ENCODE assay signal across 1 cellular context in the genomic region with DNA sequence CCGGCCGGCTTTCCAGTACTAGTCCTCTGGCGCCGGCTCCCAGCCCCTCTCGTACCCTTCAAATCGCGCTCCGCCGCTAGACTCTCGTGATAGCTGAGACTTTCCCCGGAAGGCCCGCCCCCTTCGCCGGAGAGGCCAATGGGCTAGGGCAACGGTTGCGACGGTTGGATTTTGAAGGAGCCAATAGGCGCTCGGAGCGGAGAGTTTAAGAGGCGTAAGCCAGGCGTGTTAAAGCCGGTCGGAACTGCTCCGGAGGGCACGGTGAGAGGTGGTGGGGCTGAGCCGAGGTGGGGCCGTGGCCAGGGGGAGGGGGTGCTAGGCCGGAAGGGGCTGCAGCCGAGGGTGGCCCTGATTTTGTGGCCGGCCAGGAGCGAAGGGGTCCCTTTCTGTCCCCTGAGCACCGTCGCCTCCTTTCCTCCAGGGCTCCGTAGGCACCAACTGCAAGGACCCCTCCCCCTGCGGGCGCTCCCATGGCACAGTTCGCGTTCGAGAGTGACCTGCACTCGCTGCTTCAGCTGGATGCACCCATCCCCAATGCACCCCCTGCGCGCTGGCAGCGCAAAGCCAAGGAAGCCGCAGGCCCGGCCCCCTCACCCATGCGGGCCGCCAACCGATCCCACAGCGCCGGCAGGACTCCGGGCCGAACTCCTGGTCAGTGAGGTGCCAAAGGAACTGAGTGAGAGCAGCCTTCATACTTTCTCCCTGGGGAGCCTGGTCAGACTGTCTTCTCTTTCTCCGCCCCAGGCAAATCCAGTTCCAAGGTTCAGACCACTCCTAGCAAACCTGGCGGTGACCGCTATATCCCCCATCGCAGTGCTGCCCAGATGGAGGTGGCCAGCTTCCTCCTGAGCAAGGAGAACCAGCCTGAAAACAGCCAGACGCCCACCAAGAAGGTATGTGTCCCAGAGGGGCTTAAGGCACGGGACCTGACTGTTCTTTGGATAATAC.
TF ChIP-seq lines count a peak whose summit lies in the region.

TSS of gene CDC20 (plus strand) at position 236 of the 948 bp plus-strand sequence. CDS start at position 471, 235 bp downstream.

TF ChIP-seq in HepG2, 621 proteins besides CTCF, POLR2A, EP300 and RAD21 (continued from another document and continues in another):
- TF ChIP-seq, protein P1, sequence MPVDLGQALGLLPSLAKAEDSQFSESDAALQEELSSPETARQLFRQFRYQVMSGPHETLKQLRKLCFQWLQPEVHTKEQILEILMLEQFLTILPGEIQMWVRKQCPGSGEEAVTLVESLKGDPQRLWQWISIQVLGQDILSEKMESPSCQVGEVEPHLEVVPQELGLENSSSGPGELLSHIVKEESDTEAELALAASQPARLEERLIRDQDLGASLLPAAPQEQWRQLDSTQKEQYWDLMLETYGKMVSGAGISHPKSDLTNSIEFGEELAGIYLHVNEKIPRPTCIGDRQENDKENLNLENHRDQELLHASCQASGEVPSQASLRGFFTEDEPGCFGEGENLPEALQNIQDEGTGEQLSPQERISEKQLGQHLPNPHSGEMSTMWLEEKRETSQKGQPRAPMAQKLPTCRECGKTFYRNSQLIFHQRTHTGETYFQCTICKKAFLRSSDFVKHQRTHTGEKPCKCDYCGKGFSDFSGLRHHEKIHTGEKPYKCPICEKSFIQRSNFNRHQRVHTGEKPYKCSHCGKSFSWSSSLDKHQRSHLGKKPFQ (CRISPR knock-in tag; IDR thresholded peaks at IDR 0.05; ENCODE audit: insufficient replicate concordance), result no peak
- TF ChIP-seq GATAD2A (CRISPR knock-in tag; IDR thresholded peaks at IDR 0.05) (no peak), ZNF354B (CRISPR knock-in tag; IDR thresholded peaks at IDR 0.05) (peak; percentile 95; the same call in 1 of the 2 replicates), NCOR1 (IDR thresholded peaks at IDR 0.05; ENCODE audit: borderline replicate concordance, low read length) (no peak), FOSL2 (CRISPR knock-in tag; IDR thresholded peaks at IDR 0.05) (no peak; the same call in 1 of the 2 replicates), AGO2 (optimal IDR thresholded peaks at IDR 0.05; ENCODE audit: low read depth, low read length) (peak; percentile 65), ZKSCAN8 (CRISPR knock-in tag; IDR thresholded peaks at IDR 0.05; ENCODE audit: borderline replicate concordance) (no peak), IRF1 (CRISPR knock-in tag; IDR thresholded peaks at IDR 0.05; ENCODE audit: low read depth) (no peak), JARID2 (CRISPR knock-in tag; IDR thresholded peaks at IDR 0.05; ENCODE audit: insufficient replicate concordance) (no peak), CCAR2 (optimal IDR thresholded peaks at IDR 0.05; ENCODE audit: low read depth, low read length) (no peak), SMARCE1 (IDR thresholded peaks at IDR 0.05; ENCODE audit: borderline replicate concordance) (no peak), SP1 (IDR thresholded peaks at IDR 0.05) (no peak), SP1 (CRISPR knock-in tag; IDR thresholded peaks at IDR 0.05) (peak; percentile 57), ZFP1 (CRISPR knock-in tag; IDR thresholded peaks at IDR 0.05) (no peak), POLR2AphosphoS5 (IDR thresholded peaks at IDR 0.05; ENCODE audit: low read depth, low read length) (peak; percentile 72), EED (CRISPR knock-in tag; IDR thresholded peaks at IDR 0.05) (0 out of 2 replicates have a peak, but pooled peaks have one; percentile 24), ETS1 (CRISPR knock-in tag; IDR thresholded peaks at IDR 0.05) (0 out of 2 replicates have a peak, but pooled peaks have one; percentile 15), ZNF496 (CRISPR knock-in tag; IDR thresholded peaks at IDR 0.05; ENCODE audit: insufficient replicate concordance) (no peak), ARNT (IDR thresholded peaks at IDR 0.05) (no peak), ZBTB7A (CRISPR knock-in tag; IDR thresholded peaks at IDR 0.05) (no peak), SAFB2 (CRISPR knock-in tag; IDR thresholded peaks at IDR 0.05; ENCODE audit: borderline replicate concordance, low read depth) (no peak), NPAS2 (CRISPR knock-in tag; IDR thresholded peaks at IDR 0.05; ENCODE audit: borderline replicate concordance) (no peak), ZNF230 (CRISPR knock-in tag; IDR thresholded peaks at IDR 0.05) (no peak), ZFP82 (CRISPR knock-in tag; IDR thresholded peaks at IDR 0.05; ENCODE audit: borderline replicate concordance) (no peak), JDP2 (CRISPR knock-in tag; IDR thresholded peaks at IDR 0.05; ENCODE audit: borderline replicate concordance) (no peak), PHF5A (CRISPR knock-in tag; IDR thresholded peaks at IDR 0.05; ENCODE audit: low read depth, unreplicated experiment) (no peak)
- TF ChIP-seq, protein P2, sequence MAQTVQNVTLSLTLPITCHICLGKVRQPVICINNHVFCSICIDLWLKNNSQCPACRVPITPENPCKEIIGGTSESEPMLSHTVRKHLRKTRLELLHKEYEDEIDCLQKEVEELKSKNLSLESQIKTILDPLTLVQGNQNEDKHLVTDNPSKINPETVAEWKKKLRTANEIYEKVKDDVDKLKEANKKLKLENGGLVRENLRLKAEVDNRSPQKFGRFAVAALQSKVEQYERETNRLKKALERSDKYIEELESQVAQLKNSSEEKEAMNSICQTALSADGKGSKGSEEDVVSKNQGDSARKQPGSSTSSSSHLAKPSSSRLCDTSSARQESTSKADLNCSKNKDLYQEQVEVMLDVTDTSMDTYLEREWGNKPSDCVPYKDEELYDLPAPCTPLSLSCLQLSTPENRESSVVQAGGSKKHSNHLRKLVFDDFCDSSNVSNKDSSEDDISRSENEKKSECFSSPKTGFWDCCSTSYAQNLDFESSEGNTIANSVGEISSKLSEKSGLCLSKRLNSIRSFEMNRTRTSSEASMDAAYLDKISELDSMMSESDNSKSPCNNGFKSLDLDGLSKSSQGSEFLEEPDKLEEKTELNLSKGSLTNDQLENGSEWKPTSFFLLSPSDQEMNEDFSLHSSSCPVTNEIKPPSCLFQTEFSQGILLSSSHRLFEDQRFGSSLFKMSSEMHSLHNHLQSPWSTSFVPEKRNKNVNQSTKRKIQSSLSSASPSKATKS (CRISPR knock-in tag; IDR thresholded peaks at IDR 0.05), result no peak
- TF ChIP-seq, protein P3, sequence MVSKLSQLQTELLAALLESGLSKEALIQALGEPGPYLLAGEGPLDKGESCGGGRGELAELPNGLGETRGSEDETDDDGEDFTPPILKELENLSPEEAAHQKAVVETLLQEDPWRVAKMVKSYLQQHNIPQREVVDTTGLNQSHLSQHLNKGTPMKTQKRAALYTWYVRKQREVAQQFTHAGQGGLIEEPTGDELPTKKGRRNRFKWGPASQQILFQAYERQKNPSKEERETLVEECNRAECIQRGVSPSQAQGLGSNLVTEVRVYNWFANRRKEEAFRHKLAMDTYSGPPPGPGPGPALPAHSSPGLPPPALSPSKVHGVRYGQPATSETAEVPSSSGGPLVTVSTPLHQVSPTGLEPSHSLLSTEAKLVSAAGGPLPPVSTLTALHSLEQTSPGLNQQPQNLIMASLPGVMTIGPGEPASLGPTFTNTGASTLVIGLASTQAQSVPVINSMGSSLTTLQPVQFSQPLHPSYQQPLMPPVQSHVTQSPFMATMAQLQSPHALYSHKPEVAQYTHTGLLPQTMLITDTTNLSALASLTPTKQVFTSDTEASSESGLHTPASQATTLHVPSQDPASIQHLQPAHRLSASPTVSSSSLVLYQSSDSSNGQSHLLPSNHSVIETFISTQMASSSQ (IDR thresholded peaks at IDR 0.05; ENCODE audit: low read depth), result no peak
- TF ChIP-seq, protein P3 (CRISPR knock-in tag; IDR thresholded peaks at IDR 0.05; ENCODE audit: borderline replicate concordance), result no peak
- TF ChIP-seq, protein P4, sequence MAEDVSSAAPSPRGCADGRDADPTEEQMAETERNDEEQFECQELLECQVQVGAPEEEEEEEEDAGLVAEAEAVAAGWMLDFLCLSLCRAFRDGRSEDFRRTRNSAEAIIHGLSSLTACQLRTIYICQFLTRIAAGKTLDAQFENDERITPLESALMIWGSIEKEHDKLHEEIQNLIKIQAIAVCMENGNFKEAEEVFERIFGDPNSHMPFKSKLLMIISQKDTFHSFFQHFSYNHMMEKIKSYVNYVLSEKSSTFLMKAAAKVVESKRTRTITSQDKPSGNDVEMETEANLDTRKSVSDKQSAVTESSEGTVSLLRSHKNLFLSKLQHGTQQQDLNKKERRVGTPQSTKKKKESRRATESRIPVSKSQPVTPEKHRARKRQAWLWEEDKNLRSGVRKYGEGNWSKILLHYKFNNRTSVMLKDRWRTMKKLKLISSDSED (CRISPR knock-in tag; IDR thresholded peaks at IDR 0.05), result no peak
- TF ChIP-seq, protein P5, sequence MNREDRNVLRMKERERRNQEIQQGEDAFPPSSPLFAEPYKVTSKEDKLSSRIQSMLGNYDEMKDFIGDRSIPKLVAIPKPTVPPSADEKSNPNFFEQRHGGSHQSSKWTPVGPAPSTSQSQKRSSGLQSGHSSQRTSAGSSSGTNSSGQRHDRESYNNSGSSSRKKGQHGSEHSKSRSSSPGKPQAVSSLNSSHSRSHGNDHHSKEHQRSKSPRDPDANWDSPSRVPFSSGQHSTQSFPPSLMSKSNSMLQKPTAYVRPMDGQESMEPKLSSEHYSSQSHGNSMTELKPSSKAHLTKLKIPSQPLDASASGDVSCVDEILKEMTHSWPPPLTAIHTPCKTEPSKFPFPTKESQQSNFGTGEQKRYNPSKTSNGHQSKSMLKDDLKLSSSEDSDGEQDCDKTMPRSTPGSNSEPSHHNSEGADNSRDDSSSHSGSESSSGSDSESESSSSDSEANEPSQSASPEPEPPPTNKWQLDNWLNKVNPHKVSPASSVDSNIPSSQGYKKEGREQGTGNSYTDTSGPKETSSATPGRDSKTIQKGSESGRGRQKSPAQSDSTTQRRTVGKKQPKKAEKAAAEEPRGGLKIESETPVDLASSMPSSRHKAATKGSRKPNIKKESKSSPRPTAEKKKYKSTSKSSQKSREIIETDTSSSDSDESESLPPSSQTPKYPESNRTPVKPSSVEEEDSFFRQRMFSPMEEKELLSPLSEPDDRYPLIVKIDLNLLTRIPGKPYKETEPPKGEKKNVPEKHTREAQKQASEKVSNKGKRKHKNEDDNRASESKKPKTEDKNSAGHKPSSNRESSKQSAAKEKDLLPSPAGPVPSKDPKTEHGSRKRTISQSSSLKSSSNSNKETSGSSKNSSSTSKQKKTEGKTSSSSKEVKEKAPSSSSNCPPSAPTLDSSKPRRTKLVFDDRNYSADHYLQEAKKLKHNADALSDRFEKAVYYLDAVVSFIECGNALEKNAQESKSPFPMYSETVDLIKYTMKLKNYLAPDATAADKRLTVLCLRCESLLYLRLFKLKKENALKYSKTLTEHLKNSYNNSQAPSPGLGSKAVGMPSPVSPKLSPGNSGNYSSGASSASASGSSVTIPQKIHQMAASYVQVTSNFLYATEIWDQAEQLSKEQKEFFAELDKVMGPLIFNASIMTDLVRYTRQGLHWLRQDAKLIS (CRISPR knock-in tag; IDR thresholded peaks at IDR 0.05), result no peak
- TF ChIP-seq, protein P6, sequence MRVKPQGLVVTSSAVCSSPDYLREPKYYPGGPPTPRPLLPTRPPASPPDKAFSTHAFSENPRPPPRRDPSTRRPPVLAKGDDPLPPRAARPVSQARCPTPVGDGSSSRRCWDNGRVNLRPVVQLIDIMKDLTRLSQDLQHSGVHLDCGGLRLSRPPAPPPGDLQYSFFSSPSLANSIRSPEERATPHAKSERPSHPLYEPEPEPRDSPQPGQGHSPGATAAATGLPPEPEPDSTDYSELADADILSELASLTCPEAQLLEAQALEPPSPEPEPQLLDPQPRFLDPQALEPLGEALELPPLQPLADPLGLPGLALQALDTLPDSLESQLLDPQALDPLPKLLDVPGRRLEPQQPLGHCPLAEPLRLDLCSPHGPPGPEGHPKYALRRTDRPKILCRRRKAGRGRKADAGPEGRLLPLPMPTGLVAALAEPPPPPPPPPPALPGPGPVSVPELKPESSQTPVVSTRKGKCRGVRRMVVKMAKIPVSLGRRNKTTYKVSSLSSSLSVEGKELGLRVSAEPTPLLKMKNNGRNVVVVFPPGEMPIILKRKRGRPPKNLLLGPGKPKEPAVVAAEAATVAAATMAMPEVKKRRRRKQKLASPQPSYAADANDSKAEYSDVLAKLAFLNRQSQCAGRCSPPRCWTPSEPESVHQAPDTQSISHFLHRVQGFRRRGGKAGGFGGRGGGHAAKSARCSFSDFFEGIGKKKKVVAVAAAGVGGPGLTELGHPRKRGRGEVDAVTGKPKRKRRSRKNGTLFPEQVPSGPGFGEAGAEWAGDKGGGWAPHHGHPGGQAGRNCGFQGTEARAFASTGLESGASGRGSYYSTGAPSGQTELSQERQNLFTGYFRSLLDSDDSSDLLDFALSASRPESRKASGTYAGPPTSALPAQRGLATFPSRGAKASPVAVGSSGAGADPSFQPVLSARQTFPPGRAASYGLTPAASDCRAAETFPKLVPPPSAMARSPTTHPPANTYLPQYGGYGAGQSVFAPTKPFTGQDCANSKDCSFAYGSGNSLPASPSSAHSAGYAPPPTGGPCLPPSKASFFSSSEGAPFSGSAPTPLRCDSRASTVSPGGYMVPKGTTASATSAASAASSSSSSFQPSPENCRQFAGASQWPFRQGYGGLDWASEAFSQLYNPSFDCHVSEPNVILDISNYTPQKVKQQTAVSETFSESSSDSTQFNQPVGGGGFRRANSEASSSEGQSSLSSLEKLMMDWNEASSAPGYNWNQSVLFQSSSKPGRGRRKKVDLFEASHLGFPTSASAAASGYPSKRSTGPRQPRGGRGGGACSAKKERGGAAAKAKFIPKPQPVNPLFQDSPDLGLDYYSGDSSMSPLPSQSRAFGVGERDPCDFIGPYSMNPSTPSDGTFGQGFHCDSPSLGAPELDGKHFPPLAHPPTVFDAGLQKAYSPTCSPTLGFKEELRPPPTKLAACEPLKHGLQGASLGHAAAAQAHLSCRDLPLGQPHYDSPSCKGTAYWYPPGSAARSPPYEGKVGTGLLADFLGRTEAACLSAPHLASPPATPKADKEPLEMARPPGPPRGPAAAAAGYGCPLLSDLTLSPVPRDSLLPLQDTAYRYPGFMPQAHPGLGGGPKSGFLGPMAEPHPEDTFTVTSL (CRISPR knock-in tag; IDR thresholded peaks at IDR 0.05; ENCODE audit: borderline replicate concordance), result no peak
